Comparison of ENCODE assay signal across 7 cellular contexts in the genomic region with DNA sequence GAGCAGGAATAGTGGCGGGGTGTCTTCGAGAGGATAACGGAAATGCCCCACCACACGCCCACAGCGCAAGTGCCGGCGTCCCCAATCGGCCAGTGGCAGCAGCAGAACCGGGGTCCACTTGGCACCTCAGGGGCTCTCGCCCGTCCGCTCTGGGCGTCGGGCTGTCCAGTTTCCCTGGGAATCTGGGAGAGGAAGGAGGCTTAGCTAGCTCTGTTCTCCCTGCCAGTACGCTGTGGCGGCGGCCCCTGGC. TPM values are rescaled to one million over a fixed set of nuclear protein-coding genes. Genes with fewer than 3 reads are reported as not detected.
DNase-seq lines count a peak whose midpoint lies in the region; ATAC-seq and TF ChIP-seq lines count a peak whose summit lies in the region.

No MANE protein-coding gene starts in this region.

- no peaks in the 10 kb centered on the region for H3K9me3 ChIP-seq in lung (ENCODE audit: control insufficient read depth in 2 of 2, insufficient read depth in 1 of 2, low read length in 1 of 2)

- H3K27me3 ChIP-seq in lung (ENCODE audit: control insufficient read depth, insufficient read depth), result no peaks in the 10 kb centered on the region

- CTCF ChIA-PET in RWPE1 (lab: Yijun Ruan, JAX), result interaction anchor here (0.6 to 2.9 kb wide), 4 partner anchors 10 to 159 kb away, joined by 3 to 18 read pairs (median 5); no protein-coding TSS in a partner anchor

- H3K36me3 Mint-ChIP-seq in stimulated activated naive CD8-positive, alpha-beta T cell treated with anti-CD3 and anti-CD28 coated beads, Interleukin-15, Interleukin-2, amounts not matched to agents 100 ng/mL and 50 ng/mL, for 24 hours (ENCODE audit: low read depth), result no peaks in the 10 kb centered on the region

- ATAC-seq in GM18858 (IDR thresholded peaks at IDR 0.05; ENCODE audit: unreplicated experiment) (peak; percentile 3), HG02759 (IDR thresholded peaks at IDR 0.05; ENCODE audit: unreplicated experiment) (peak; percentile 33), lung (ENCODE audit: insufficient read depth, low FRiP score) (peak; percentile 8), omental fat pad (ENCODE audit: low FRiP score) (no peak)

- H3K36me3 ChIP-seq in lung (ENCODE audit: control insufficient read depth in 2 of 2, insufficient read depth in 2 of 2, low read length in 2 of 2), result no peaks in the 10 kb centered on the region

- H3K4me1 ChIP-seq in lung (ENCODE audit: control insufficient read depth in 2 of 2, insufficient read depth in 2 of 2, low read length in 2 of 2), result peaks cover 0 to 6% of the 10 kb centered on the region in 2 donors

- 0% methylated on average over 12 to 17 of the region's 17 CpGs for WGBS in lung, 2 donors

- peak overlapping the region; percentile 95 for H3K4me3 ChIP-seq in lung

- H3K27ac ChIP-seq in RWPE1, result peak overlapping the region; percentile 92
- H3K27ac ChIP-seq in cingulate gyrus (ENCODE audit: low read depth, low read length), result peak overlapping the region; percentile 98
- peak overlapping the region; percentile 95 to 100 for H3K27ac ChIP-seq in lung (ENCODE audit: low read depth in 1 of 2, low read length in 1 of 2)

- no peak for TF ChIP-seq CTCF in RWPE1 (conservative IDR thresholded peaks at IDR 0.05; ENCODE audit: low read depth)
- TF ChIP-seq CTCF in lung (IDR thresholded peaks at IDR 0.05; ENCODE audit: control extremely low read depth, extremely low read depth), result no peak
- TF ChIP-seq CTCF in omental fat pad (IDR thresholded peaks at IDR 0.05), result no peak

- H3K4me3 Mint-ChIP-seq in stimulated activated naive CD8-positive, alpha-beta T cell treated with anti-CD3 and anti-CD28 coated beads, Interleukin-15, Interleukin-2, amounts not matched to agents 100 ng/mL and 50 ng/mL, for 24 hours, result peak overlapping the region; percentile 84

- H3K27me3 Mint-ChIP-seq in stimulated activated naive CD8-positive, alpha-beta T cell treated with anti-CD3 and anti-CD28 coated beads, Interleukin-15, Interleukin-2, amounts not matched to agents 100 ng/mL and 50 ng/mL, for 24 hours, result peaks cover 17% of the 10 kb centered on the region

- DNase-seq in RWPE1 (ENCODE audit: low spot score), result no peak
- DNase-seq in lung (ENCODE audit: low spot score), result peak; percentile 32
- no peak for DNase-seq in omental fat pad (ENCODE audit: low spot score)

- H3K27ac Mint-ChIP-seq in stimulated activated naive CD8-positive, alpha-beta T cell treated with anti-CD3 and anti-CD28 coated beads, Interleukin-15, Interleukin-2, amounts not matched to agents 100 ng/mL and 50 ng/mL, for 24 hours, result peak overlapping the region; percentile 59

- POLR2A ChIA-PET in RWPE1 (lab: Yijun Ruan, JAX; ENCODE audit: low non-redundant PET), result interaction anchor here (1.5 kb wide), 1 partner anchor 93 kb away, joined by 3 read pairs; no protein-coding TSS in a partner anchor

- H3K4me1 Mint-ChIP-seq in stimulated activated naive CD8-positive, alpha-beta T cell treated with anti-CD3 and anti-CD28 coated beads, Interleukin-15, Interleukin-2, amounts not matched to agents 100 ng/mL and 50 ng/mL, for 24 hours (ENCODE audit: low read depth), result peaks cover 26% of the 10 kb centered on the region

- no peaks in the 10 kb centered on the region for H3K9me3 Mint-ChIP-seq in stimulated activated naive CD8-positive, alpha-beta T cell treated with anti-CD3 and anti-CD28 coated beads, Interleukin-15, Interleukin-2, amounts not matched to agents 100 ng/mL and 50 ng/mL, for 24 hours

RNA-seq across cellular contexts. Expression of a gene that starts 53.7 kb away (rescaled TPM):
- total RNA-seq in lung, result not detected
- not detected for polyA plus RNA-seq in lung
- not detected for total RNA-seq in omental fat pad
